ENCODE assay signal across 11 cellular contexts in the genomic region with DNA sequence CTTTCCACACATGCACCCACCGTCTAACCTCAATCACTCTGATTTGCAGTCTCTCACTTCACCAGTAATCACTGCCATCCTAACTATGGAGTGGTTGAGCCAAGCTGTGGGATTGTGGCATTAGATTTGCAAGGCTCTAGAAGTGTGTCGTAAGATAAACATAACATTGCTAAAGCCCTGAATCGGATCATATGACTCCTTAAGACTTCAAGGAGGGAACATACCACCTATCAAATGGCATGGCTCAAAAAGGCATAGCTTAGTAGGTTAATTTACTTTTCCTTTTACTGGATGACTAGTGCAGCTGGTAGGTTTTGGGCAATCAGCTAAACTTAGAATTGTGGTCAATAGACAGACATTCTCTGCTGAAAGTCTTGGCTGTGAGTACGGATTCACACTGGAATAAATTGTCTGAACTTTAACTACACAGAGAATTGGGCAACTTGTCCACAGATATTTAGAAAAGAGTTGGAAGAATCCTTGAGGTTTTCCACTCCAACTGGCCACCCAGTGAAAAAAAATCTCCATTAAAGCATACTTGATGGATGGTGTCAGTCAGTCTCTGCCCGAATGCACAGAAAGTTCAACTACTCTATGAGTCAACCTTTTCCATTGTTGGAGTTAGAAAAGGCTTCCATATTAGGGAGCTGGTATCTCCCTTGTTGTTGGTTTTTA.
A peak's percentile ranks its signal among the peaks of the same experiment; 100 is the strongest.
DNase-seq lines count a peak whose midpoint lies in the region; ATAC-seq and TF ChIP-seq lines count a peak whose summit lies in the region.
"Had no signal": no experiment of that assay in that cellular context is flagged by ENCODE, and none has a peak within 500 bp of the region (broad histone marks: within the 10 kb centered on the region; RNA-seq: fewer than 3 reads in every experiment).

No MANE protein-coding gene starts in this region.

- peaks cover 19% of the 10 kb centered on the region for H3F3A ChIP-seq in SK-N-SH (replicated peaks; ENCODE audit: insufficient read depth)

- no peaks in the 10 kb centered on the region for H3K36me3 ChIP-seq in SK-N-SH (replicated peaks in 1 of 2; ENCODE audit: control insufficient read depth in 1 of 2, insufficient read depth in 2 of 2, low read length in 1 of 2)
- H3K36me3 ChIP-seq in upper lobe of right lung = no peaks in the 10 kb centered on the region
- H3K36me3 ChIP-seq: BLaER1 treated with 17β-estradiol and CSF1 and Interleukin-3, amounts not matched to agents 10 nM and 100 nM had no signal

- peak in 1 of 2 experiments; percentile 49; a peak in 1 of 4 replicates for TF ChIP-seq EP300 in SK-N-SH (IDR thresholded peaks at IDR 0.05; ENCODE audit: borderline replicate concordance in 1 of 2, low read depth in 1 of 2, low read length in 1 of 2)

- H3K4me1 ChIP-seq in SK-N-SH (ENCODE audit: control insufficient read depth in 1 of 2, insufficient read depth in 2 of 2, low read depth in 1 of 2, low read length in 1 of 2) (peaks cover 15 to 16% of the 10 kb centered on the region in 2 experiments; a peak in 3 of 4 replicates), upper lobe of right lung (peaks cover 5% of the 10 kb centered on the region)
- H3K4me1 ChIP-seq: BLaER1 treated with 17β-estradiol and CSF1 and Interleukin-3, amounts not matched to agents 10 nM and 100 nM had no signal

- H2AFZ ChIP-seq in SK-N-SH (ENCODE audit: low read depth) = peak overlapping the region; percentile 41

- no peaks in the 10 kb centered on the region for H3K9me2 ChIP-seq in SK-N-SH

- H3K27me3 ChIP-seq in SK-N-SH (ENCODE audit: insufficient read depth) (no peaks in the 10 kb centered on the region), upper lobe of right lung (no peaks in the 10 kb centered on the region)
- H3K27me3 ChIP-seq: BLaER1 treated with 17β-estradiol and CSF1 and Interleukin-3, amounts not matched to agents 10 nM and 100 nM had no signal

- WGBS in SK-N-SH (ENCODE audit: low lambda C conversion rate) = 63% methylated on average over 5 of the region's 5 CpGs

- DNase-seq in SK-N-SH = no peak
- DNase-seq in RPMI7951 (ENCODE audit: low read depth) = peak; percentile 94
- DNase-seq in hepatic stellate cell (ENCODE audit: low spot score) = peak; percentile 37
- no peak for DNase-seq in upper lobe of right lung
- DNase-seq in NCI-H748 treated with DMSO at 0.1 percent for 48 hours (lab: John Stamatoyannopoulos, UW) = no peak
- no peak for DNase-seq in occipital lobe (lab: John Stamatoyannopoulos, UW)
- DNase-seq: activated naive CD4-positive, alpha-beta T cell; stimulated activated CD4-positive, alpha-beta T cell treated with anti-CD3 and anti-CD28 coated beads, Interleukin-2, amount 100 ng/mL, for 48 hours had no signal

- H3K79me2 ChIP-seq in SK-N-SH (ENCODE audit: insufficient read depth) = no peaks in the 10 kb centered on the region

- intact Hi-C loops in upper lobe of right lung (cut with DNase I) = no loop called here

- POLR2A ChIA-PET in SK-N-SH (lab: Yijun Ruan, JAX) = no interaction called here

- no peaks in the 10 kb centered on the region for H4K20me1 ChIP-seq in SK-N-SH (ENCODE audit: insufficient read depth)
- H4K20me1 ChIP-seq: BLaER1 treated with 17β-estradiol and CSF1 and Interleukin-3, amounts not matched to agents 10 nM and 100 nM had no signal

- peak overlapping the region; percentile 17; the same call in 1 of the 2 replicates for H3K4me2 ChIP-seq in SK-N-SH
- H3K4me2 ChIP-seq: BLaER1 treated with 17β-estradiol and CSF1 and Interleukin-3, amounts not matched to agents 10 nM and 100 nM had no signal

- no peak for TF ChIP-seq RAD21 in SK-N-SH (IDR thresholded peaks at IDR 0.05; ENCODE audit: low read length)

- CTCF ChIA-PET in SK-N-SH (lab: Yijun Ruan, JAX) = no interaction called here

- ATAC-seq in SK-N-SH treated with all-trans-retinoic acid at 6 μM for 48 hours (no peak; the same call in 1 of the 3 replicates), upper lobe of right lung (peak; percentile 95), HG03457 (IDR thresholded peaks at IDR 0.05; ENCODE audit: unreplicated experiment) (no peak)

- H3K9me3 ChIP-seq in SK-N-SH = no peaks in the 10 kb centered on the region
- H3K9me3 ChIP-seq in upper lobe of right lung = no peaks in the 10 kb centered on the region
- H3K9me3 ChIP-seq: BLaER1 treated with 17β-estradiol and CSF1 and Interleukin-3, amounts not matched to agents 10 nM and 100 nM had no signal

- no peak overlapping the region for H3K4me3 ChIP-seq in SK-N-SH (ENCODE audit: low read depth in 2 of 2, low read length in 1 of 2)
- H3K4me3 ChIP-seq in upper lobe of right lung = no peak overlapping the region
- H3K4me3 ChIP-seq: BLaER1 treated with 17β-estradiol and CSF1 and Interleukin-3, amounts not matched to agents 10 nM and 100 nM had no signal

- TF ChIP-seq CTCF in SK-N-SH (IDR thresholded peaks at IDR 0.05) (no peak), upper lobe of right lung (IDR thresholded peaks at IDR 0.05) (no peak)

- H3K27ac ChIP-seq in SK-N-SH (ENCODE audit: low read depth in 2 of 2, low read length in 1 of 2) (peak overlapping the region in 1 of 2 experiments; percentile 74; a peak in 2 of 4 replicates), upper lobe of right lung (peak overlapping the region; percentile 20)
- H3K27ac ChIP-seq: BLaER1 treated with 17β-estradiol and CSF1 and Interleukin-3, amounts not matched to agents 10 nM and 100 nM had no signal

- H3K9ac ChIP-seq in SK-N-SH = peak overlapping the region; percentile 0; the same call in 1 of the 2 replicates
- H3K9ac ChIP-seq: BLaER1 treated with 17β-estradiol and CSF1 and Interleukin-3, amounts not matched to agents 10 nM and 100 nM had no signal

TF ChIP-seq in SK-N-SH, 30 proteins besides CTCF, POLR2A, EP300 and RAD21 (continues in another document):
- TF ChIP-seq FOSL2 (IDR thresholded peaks at IDR 0.05; ENCODE audit: borderline replicate concordance, low read depth) = peak; percentile 34; the same call in 1 of the 2 replicates
- no peak for TF ChIP-seq NFIC (IDR thresholded peaks at IDR 0.05; ENCODE audit: borderline replicate concordance)
- TF ChIP-seq GATA2 (CRISPR knock-in tag; IDR thresholded peaks at IDR 0.05) = no peak
- no peak; the same call in 1 of the 2 replicates for TF ChIP-seq RXRA (IDR thresholded peaks at IDR 0.05; ENCODE audit: borderline replicate concordance, low read depth)
- no peak for TF ChIP-seq POLR2AphosphoS5 (IDR thresholded peaks at IDR 0.05; ENCODE audit: low read depth, low read length)
- TF ChIP-seq, protein P1, sequence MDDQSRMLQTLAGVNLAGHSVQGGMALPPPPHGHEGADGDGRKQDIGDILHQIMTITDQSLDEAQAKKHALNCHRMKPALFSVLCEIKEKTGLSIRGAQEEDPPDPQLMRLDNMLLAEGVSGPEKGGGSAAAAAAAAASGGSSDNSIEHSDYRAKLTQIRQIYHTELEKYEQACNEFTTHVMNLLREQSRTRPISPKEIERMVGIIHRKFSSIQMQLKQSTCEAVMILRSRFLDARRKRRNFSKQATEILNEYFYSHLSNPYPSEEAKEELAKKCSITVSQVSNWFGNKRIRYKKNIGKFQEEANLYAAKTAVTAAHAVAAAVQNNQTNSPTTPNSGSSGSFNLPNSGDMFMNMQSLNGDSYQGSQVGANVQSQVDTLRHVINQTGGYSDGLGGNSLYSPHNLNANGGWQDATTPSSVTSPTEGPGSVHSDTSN (IDR thresholded peaks at IDR 0.05) = peak; percentile 67

TF ChIP-seq in SK-N-SH treated with all-trans-retinoic acid at 6 μM for 48 hours, 23 proteins besides CTCF, POLR2A, EP300 and RAD21:
- no peak for TF ChIP-seq CSDC2 (CRISPR knock-in tag; IDR thresholded peaks at IDR 0.05)
- TF ChIP-seq ESRRG (CRISPR knock-in tag; IDR thresholded peaks at IDR 0.05) = no peak
- TF ChIP-seq, protein P2, sequence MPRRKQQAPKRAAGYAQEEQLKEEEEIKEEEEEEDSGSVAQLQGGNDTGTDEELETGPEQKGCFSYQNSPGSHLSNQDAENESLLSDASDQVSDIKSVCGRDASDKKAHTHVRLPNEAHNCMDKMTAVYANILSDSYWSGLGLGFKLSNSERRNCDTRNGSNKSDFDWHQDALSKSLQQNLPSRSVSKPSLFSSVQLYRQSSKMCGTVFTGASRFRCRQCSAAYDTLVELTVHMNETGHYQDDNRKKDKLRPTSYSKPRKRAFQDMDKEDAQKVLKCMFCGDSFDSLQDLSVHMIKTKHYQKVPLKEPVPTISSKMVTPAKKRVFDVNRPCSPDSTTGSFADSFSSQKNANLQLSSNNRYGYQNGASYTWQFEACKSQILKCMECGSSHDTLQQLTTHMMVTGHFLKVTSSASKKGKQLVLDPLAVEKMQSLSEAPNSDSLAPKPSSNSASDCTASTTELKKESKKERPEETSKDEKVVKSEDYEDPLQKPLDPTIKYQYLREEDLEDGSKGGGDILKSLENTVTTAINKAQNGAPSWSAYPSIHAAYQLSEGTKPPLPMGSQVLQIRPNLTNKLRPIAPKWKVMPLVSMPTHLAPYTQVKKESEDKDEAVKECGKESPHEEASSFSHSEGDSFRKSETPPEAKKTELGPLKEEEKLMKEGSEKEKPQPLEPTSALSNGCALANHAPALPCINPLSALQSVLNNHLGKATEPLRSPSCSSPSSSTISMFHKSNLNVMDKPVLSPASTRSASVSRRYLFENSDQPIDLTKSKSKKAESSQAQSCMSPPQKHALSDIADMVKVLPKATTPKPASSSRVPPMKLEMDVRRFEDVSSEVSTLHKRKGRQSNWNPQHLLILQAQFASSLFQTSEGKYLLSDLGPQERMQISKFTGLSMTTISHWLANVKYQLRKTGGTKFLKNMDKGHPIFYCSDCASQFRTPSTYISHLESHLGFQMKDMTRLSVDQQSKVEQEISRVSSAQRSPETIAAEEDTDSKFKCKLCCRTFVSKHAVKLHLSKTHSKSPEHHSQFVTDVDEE (CRISPR knock-in tag; IDR thresholded peaks at IDR 0.05) = no peak
- TF ChIP-seq SNAI2 (CRISPR knock-in tag; IDR thresholded peaks at IDR 0.05) = no peak
- no peak for TF ChIP-seq RARB (CRISPR knock-in tag; IDR thresholded peaks at IDR 0.05)
- no peak for TF ChIP-seq ZC3H10 (CRISPR knock-in tag; IDR thresholded peaks at IDR 0.05)
- TF ChIP-seq TCF4 (CRISPR knock-in tag; IDR thresholded peaks at IDR 0.05; ENCODE audit: borderline replicate concordance) = no peak
- no peak for TF ChIP-seq ZNF70 (CRISPR knock-in tag; IDR thresholded peaks at IDR 0.05)
- no peak for TF ChIP-seq ARNTL (CRISPR knock-in tag; IDR thresholded peaks at IDR 0.05; ENCODE audit: borderline replicate concordance, low read depth)

Comparison
In these comparisons a context has a peak if more than half of its experiments do, and no peak if none do; other contexts are left out.
1. DNase-seq: peak in RPMI7951 (single experiment) and hepatic stellate cell (single experiment); none in SK-N-SH (single experiment), upper lobe of right lung (single experiment), NCI-H748 treated with DMSO at 0.1 percent for 48 hours (single experiment) and occipital lobe (single experiment).